ENCODE assay signal across 15 cellular contexts in the genomic region with DNA sequence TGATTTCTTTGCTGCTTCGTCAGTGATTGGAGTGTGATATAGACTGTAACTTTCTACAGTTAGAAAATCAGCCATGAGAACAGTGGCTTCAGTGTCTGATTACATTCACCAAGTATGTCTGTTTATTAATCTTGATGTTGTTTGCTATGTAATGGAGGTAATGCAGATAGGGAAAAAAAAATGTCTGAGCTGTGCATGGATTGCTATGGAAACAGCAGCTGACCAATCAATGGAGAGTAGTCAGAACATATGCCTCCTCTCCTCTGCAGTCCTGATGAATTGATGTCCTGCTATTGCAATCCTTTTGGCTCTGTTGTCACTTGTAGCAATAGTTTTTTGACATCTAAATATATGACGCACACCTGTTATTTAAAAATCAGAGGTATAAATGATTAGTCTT.
"Had no signal": no experiment of that assay in that cellular context is flagged by ENCODE, and none has a peak within 500 bp of the region (broad histone marks: within the 10 kb centered on the region; RNA-seq: fewer than 3 reads in every experiment).

No MANE protein-coding gene starts in this region.

- FAIRE-seq: keratinocyte had no signal

- H3K36me3 Mint-ChIP-seq: activated CD8-positive, alpha-beta memory T cell treated with anti-CD3 and anti-CD28 coated beads, Interleukin-2, amount 10 ng/mL, durations not matched to agents 7 days and 5 days; activated naive CD4-positive, alpha-beta T cell treated with anti-CD3 and anti-CD28 coated beads, Interleukin-2, amount 10 ng/mL, durations not matched to agents 7 days and 5 days; mesothelial cell of epicardium; naive thymus-derived CD8-positive, alpha-beta T cell had no signal

- DNase-seq: activated CD4-positive, alpha-beta T cell treated with anti-CD3 and anti-CD28 coated beads, Interleukin-2, amount 10 ng/mL, durations not matched to agents 24 days and 14 days; activated CD8-positive, alpha-beta memory T cell treated with anti-CD3 and anti-CD28 coated beads, Interleukin-2, amount 10 ng/mL, durations not matched to agents 7 days and 5 days; activated CD8-positive, alpha-beta T cell treated with anti-CD3 and anti-CD28 coated beads for 36 hours; activated effector memory CD4-positive, alpha-beta T cell treated with anti-CD3 and anti-CD28 coated beads, Interleukin-2, amount 50 U/mL, for 16 hours; activated naive CD4-positive, alpha-beta T cell treated with anti-CD3 and anti-CD28 coated beads, Interleukin-2, amount 10 ng/mL, durations not matched to agents 7 days and 5 days; activated T-cell treated with anti-CD3 and anti-CD28 coated beads for 4 hours; left lung; naive thymus-derived CD8-positive, alpha-beta T cell; ovary; stimulated activated CD4-positive, alpha-beta T cell treated with anti-CD3 and anti-CD28 coated beads, Interleukin-4, amount 100 ng/mL, for 24 hours; stimulated activated naive CD4-positive, alpha-beta T cell treated with Interleukin-2 at 50 U/mL for 16 hours had no signal

- H3K4me1 Mint-ChIP-seq: activated CD4-positive, alpha-beta T cell treated with anti-CD3 and anti-CD28 coated beads, Interleukin-2, amount 10 ng/mL, durations not matched to agents 24 days and 14 days; activated CD8-positive, alpha-beta memory T cell treated with anti-CD3 and anti-CD28 coated beads, Interleukin-2, amount 10 ng/mL, durations not matched to agents 7 days and 5 days; activated naive CD4-positive, alpha-beta T cell treated with anti-CD3 and anti-CD28 coated beads, Interleukin-2, amount 10 ng/mL, durations not matched to agents 7 days and 5 days; naive thymus-derived CD8-positive, alpha-beta T cell had no signal

- H3K4me3 ChIP-seq: cardiac muscle cell, left lung, ovary, psoas muscle had no signal

- H3K27ac Mint-ChIP-seq: activated CD4-positive, alpha-beta T cell treated with anti-CD3 and anti-CD28 coated beads, Interleukin-2, amount 10 ng/mL, durations not matched to agents 24 days and 14 days; activated CD8-positive, alpha-beta memory T cell treated with anti-CD3 and anti-CD28 coated beads, Interleukin-2, amount 10 ng/mL, durations not matched to agents 7 days and 5 days; activated CD8-positive, alpha-beta T cell treated with anti-CD3 and anti-CD28 coated beads for 36 hours; activated naive CD4-positive, alpha-beta T cell treated with anti-CD3 and anti-CD28 coated beads, Interleukin-2, amount 10 ng/mL, durations not matched to agents 7 days and 5 days; naive thymus-derived CD8-positive, alpha-beta T cell had no signal

- H3K4me3 Mint-ChIP-seq: activated CD4-positive, alpha-beta T cell treated with anti-CD3 and anti-CD28 coated beads, Interleukin-2, amount 10 ng/mL, durations not matched to agents 24 days and 14 days; activated CD8-positive, alpha-beta memory T cell treated with anti-CD3 and anti-CD28 coated beads, Interleukin-2, amount 10 ng/mL, durations not matched to agents 7 days and 5 days; activated CD8-positive, alpha-beta T cell treated with anti-CD3 and anti-CD28 coated beads for 36 hours; activated naive CD4-positive, alpha-beta T cell treated with anti-CD3 and anti-CD28 coated beads, Interleukin-2, amount 10 ng/mL, durations not matched to agents 7 days and 5 days; mesothelial cell of epicardium; naive thymus-derived CD8-positive, alpha-beta T cell had no signal

- H3K4me1 ChIP-seq: left lung, psoas muscle had no signal

- H3K27me3 ChIP-seq: cardiac muscle cell, left lung had no signal

- H3K36me3 ChIP-seq: cardiac muscle cell, left lung, ovary had no signal

- H3K9me3 ChIP-seq: left lung, ovary, psoas muscle had no signal

- H3K9me3 Mint-ChIP-seq: activated CD4-positive, alpha-beta T cell treated with anti-CD3 and anti-CD28 coated beads, Interleukin-2, amount 10 ng/mL, durations not matched to agents 24 days and 14 days; activated CD8-positive, alpha-beta T cell treated with anti-CD3 and anti-CD28 coated beads for 36 hours; activated naive CD4-positive, alpha-beta T cell treated with anti-CD3 and anti-CD28 coated beads, Interleukin-2, amount 10 ng/mL, durations not matched to agents 7 days and 5 days; mesothelial cell of epicardium; naive thymus-derived CD8-positive, alpha-beta T cell had no signal
